ENCODE assay signal across 8 cellular contexts in the genomic region with DNA sequence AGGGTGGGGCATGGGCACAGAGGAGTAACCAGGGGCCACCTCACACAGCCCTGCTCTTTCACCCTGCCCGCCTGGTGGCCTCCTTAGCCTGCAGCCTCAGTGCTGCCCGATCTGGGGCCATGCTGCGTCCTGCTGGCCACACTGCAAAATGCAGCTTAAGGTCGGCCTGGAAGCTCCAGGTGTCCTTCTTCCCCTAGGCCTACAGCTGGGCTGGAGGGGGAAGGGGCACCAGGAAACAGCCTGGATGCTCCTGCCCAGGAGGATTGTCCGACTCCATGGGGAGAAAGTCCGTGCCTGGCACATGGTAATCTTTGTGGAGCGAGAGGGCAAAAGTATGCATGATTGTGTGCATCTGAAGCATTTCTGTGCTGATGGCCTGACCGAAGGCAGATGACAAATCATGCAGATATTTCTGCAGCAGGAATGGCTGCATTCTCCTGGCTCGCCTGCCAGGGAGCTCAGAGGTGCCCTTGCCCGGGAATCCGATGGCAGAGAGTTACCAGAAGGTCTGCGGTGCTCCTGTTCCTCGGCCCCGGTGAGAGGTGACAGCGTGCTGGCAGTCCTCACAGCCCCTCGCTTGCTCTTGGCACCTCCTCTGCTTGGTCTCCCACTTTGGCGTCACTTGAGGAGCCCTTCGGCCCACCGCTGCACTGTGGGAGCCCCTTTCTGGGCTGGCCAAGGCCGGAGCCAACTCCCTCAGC. TPM values are rescaled to one million over a fixed set of nuclear protein-coding genes. Genes with fewer than 3 reads are reported as not detected.
DNase-seq lines count a peak whose midpoint lies in the region; ATAC-seq and TF ChIP-seq lines count a peak whose summit lies in the region.

No MANE protein-coding gene starts in this region.

- BruUV-seq in HCT116 (replicated peaks; lab: Mats Ljungman, UMichigan) = no TSS peak

- peak; percentile 68 for TF ChIP-seq RAD21 in HCT116 (IDR thresholded peaks at IDR 0.05; ENCODE audit: low read depth)

- no peaks in the 10 kb centered on the region for H3K79me2 ChIP-seq in HCT116 (ENCODE audit: insufficient read depth, low read length)

- RAD21 ChIA-PET in HCT116 (lab: Charles Lee; ENCODE audit: low non-redundant PET in 1 of 2, low total read pairs in 2 of 2, uncharacterized antibody in 2 of 2, unreplicated experiment in 2 of 2) = interaction anchor here in 1 of 2 experiments (1.2 to 1.3 kb wide), 2 partner anchors 70 to 465 kb away, joined by 3 read pairs; no protein-coding TSS in a partner anchor

- DNase-seq in HCT116 (ENCODE audit: low read depth, low spot score) (peak; percentile 29), SW 1271 (lab: John Stamatoyannopoulos, UW) (peak; percentile 10 to 17), cardiac septum (ENCODE audit: low spot score) (peak; percentile 63), transverse colon (no peak), NCI-H1105 (lab: John Stamatoyannopoulos, UW) (no peak), caudate nucleus (lab: John Stamatoyannopoulos, UW) (no peak), NCI-H774 (lab: John Stamatoyannopoulos, UW) (no peak)

- CTCF ChIA-PET in HCT116 (lab: Charles Lee) = interaction anchor here (0.7 to 1.8 kb wide), 5 partner anchors 31 to 465 kb away, joined by 3 to 6 read pairs (median 3); no protein-coding TSS in a partner anchor

- TF ChIP-seq EP300 in transverse colon (IDR thresholded peaks at IDR 0.05; ENCODE audit: low read depth) = no peak

- POLR2A ChIA-PET in HCT116 (lab: Charles Lee) = no interaction called here

- H3K9me3 ChIP-seq in BLaER1 (peaks cover 14% of the 10 kb centered on the region), HCT116 (ENCODE audit: control insufficient read depth in 1 of 2, insufficient read depth in 1 of 2, low read depth in 1 of 2, low read length in 2 of 2) (no peaks in the 10 kb centered on the region), transverse colon (no peaks in the 10 kb centered on the region)

- in situ Hi-C loops in transverse colon (cut with MboI; ENCODE audit: low pct_ligation_motif_present in 1 of 4, low pct_unique_long_range_greater_than_20kb in 1 of 4, low sequenced_read_pairs in 3 of 4) = no loop called here

- H3K4me2 ChIP-seq in BLaER1 = peak overlapping the region; percentile 67
- no peak overlapping the region for H3K4me2 ChIP-seq in HCT116 (ENCODE audit: low read length)

- intact Hi-C loops in HCT116 (cut with micrococcal nuclease) = loop anchor here (2.0 kb wide), 1 partner anchor 75 kb away; no protein-coding TSS in a partner anchor
- intact Hi-C loops in cardiac septum (cut with DNase I) = no loop called here
- intact Hi-C loops in transverse colon (cut with DNase I; ENCODE audit: low total_unique reads) = no loop called here

- no peaks in the 10 kb centered on the region for H3K9me2 ChIP-seq in HCT116 (ENCODE audit: insufficient read depth)

- no peak overlapping the region for H3K9ac ChIP-seq in BLaER1
- H3K9ac ChIP-seq in HCT116 (ENCODE audit: low read length) = no peak overlapping the region

- ATAC-seq in HCT116 = peak; percentile 94

- H3K27ac ChIP-seq in BLaER1 = 0 out of 2 replicates have a peak overlapping the region, but pooled peaks have one; percentile 49
- no peak overlapping the region for H3K27ac ChIP-seq in HCT116 (ENCODE audit: low read depth, low read length)
- H3K27ac ChIP-seq in transverse colon = no peak overlapping the region
- no peak overlapping the region for H3K27ac ChIP-seq in caudate nucleus (ENCODE audit: low read depth, low read length)

- H3K36me3 ChIP-seq in BLaER1 (no peaks in the 10 kb centered on the region), HCT116 (ENCODE audit: control insufficient read depth in 1 of 2, insufficient read depth in 2 of 2, low read length in 2 of 2) (no peaks in the 10 kb centered on the region), transverse colon (no peaks in the 10 kb centered on the region)

- no peaks in the 10 kb centered on the region for H3K27me3 ChIP-seq in BLaER1
- no peaks in the 10 kb centered on the region for H3K27me3 ChIP-seq in HCT116 (ENCODE audit: insufficient read depth, low read length)
- no peaks in the 10 kb centered on the region for H3K27me3 ChIP-seq in transverse colon

- no peak overlapping the region for H3K4me3 ChIP-seq in BLaER1
- H3K4me3 ChIP-seq in HCT116 (replicated peaks in 1 of 2; ENCODE audit: low read depth in 1 of 2, low read length in 2 of 2) = no peak overlapping the region
- H3K4me3 ChIP-seq in transverse colon = no peak overlapping the region

- TF ChIP-seq CTCF in HCT116 (IDR thresholded peaks at IDR 0.05 in 2 of 3, conservative IDR thresholded peaks at IDR 0.05 in 1 of 3; ENCODE audit: borderline replicate concordance in 1 of 3, insufficient read depth in 1 of 3, low read depth in 2 of 3, low read length in 2 of 3) = peak; percentile 61 to 78 (median 62)
- TF ChIP-seq CTCF in transverse colon (IDR thresholded peaks at IDR 0.05) = peak; percentile 18 to 56 (median 35)

- WGBS in transverse colon (ENCODE audit: low coverage in 1 of 2), 2 donors = 61% methylated on average over 15 of the region's 20 CpGs; no CpG with 5 or more reads in 1 of the 2 donors

- H2AFZ ChIP-seq in HCT116 (ENCODE audit: low read depth, low read length, poor library complexity, severe bottlenecking) = no peak overlapping the region

- no peak for TF ChIP-seq POLR2A in HCT116 (IDR thresholded peaks at IDR 0.05; ENCODE audit: borderline replicate concordance, extremely low read depth, insufficient read depth, insufficient read length)
- no peak for TF ChIP-seq POLR2A in transverse colon (IDR thresholded peaks at IDR 0.05)

- H4K20me1 ChIP-seq in BLaER1 (peaks cover 6% of the 10 kb centered on the region; the same call in 1 of the 2 replicates), HCT116 (ENCODE audit: insufficient read depth) (no peaks in the 10 kb centered on the region)

- H3K4me1 ChIP-seq in BLaER1 (peaks cover 76% of the 10 kb centered on the region), HCT116 (ENCODE audit: control insufficient read depth in 1 of 2, insufficient read depth in 2 of 2, low read length in 2 of 2) (peaks cover 0 to 4% of the 10 kb centered on the region in 2 experiments; a peak in 1 of 4 replicates), transverse colon (peaks cover 0 to 4% (median 0%) of the 10 kb centered on the region in 4 donors)

TF ChIP-seq in HCT116, 20 proteins besides CTCF, POLR2A, EP300 and RAD21:
- TF ChIP-seq EZH2 (IDR thresholded peaks at IDR 0.05) (no peak), FOSL1 (IDR thresholded peaks at IDR 0.05; ENCODE audit: low read depth) (no peak), CBX3 (IDR thresholded peaks at IDR 0.05; ENCODE audit: low read depth) (no peak), EZH2phosphoT487 (IDR thresholded peaks at IDR 0.05; ENCODE audit: borderline replicate concordance) (no peak)
- TF ChIP-seq, protein P1, sequence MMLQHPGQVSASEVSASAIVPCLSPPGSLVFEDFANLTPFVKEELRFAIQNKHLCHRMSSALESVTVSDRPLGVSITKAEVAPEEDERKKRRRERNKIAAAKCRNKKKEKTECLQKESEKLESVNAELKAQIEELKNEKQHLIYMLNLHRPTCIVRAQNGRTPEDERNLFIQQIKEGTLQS (IDR thresholded peaks at IDR 0.05) = no peak
- TF ChIP-seq, protein P2, sequence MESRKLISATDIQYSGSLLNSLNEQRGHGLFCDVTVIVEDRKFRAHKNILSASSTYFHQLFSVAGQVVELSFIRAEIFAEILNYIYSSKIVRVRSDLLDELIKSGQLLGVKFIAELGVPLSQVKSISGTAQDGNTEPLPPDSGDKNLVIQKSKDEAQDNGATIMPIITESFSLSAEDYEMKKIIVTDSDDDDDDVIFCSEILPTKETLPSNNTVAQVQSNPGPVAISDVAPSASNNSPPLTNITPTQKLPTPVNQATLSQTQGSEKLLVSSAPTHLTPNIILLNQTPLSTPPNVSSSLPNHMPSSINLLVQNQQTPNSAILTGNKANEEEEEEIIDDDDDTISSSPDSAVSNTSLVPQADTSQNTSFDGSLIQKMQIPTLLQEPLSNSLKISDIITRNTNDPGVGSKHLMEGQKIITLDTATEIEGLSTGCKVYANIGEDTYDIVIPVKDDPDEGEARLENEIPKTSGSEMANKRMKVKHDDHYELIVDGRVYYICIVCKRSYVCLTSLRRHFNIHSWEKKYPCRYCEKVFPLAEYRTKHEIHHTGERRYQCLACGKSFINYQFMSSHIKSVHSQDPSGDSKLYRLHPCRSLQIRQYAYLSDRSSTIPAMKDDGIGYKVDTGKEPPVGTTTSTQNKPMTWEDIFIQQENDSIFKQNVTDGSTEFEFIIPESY (IDR thresholded peaks at IDR 0.05; ENCODE audit: extremely low read depth, insufficient replicate concordance, low read length) = no peak

RNA-seq across cellular contexts. Expression of a gene that starts 12.8 kb away (rescaled TPM):
- total RNA-seq in HCT116 (2021; ENCODE audit: unreplicated experiment) (0.34 TPM), cardiac septum (not detected), transverse colon (not detected)
- polyA plus RNA-seq in HCT116 (2012) = 0.05 TPM in 1 of 2 replicates, not detected in the other

RNA-seq across cellular contexts. Expression of a gene that starts 40.9 kb away (rescaled TPM):
- total RNA-seq in HCT116 (2021; ENCODE audit: unreplicated experiment) (0.10 TPM), cardiac septum (not detected), transverse colon (not detected)
- 0.05 TPM in 1 of 2 replicates, not detected in the other for polyA plus RNA-seq in HCT116 (2012)

Comparison
In these comparisons a context has a peak if more than half of its experiments do, and no peak if none do; other contexts are left out.
1. DNase-seq: peak in HCT116 (single experiment), SW 1271 (2 of 2) and cardiac septum (single experiment); none in transverse colon (single experiment), NCI-H1105 (single experiment), caudate nucleus (0 of 61) and NCI-H774 (single experiment).